ENCODE assay signal across 9 cellular contexts in genomic region chr10:89413398-89413912, GRCh38. TPM values are rescaled to one million over a fixed set of nuclear protein-coding genes. Genes with fewer than 3 reads are reported as not detected.
DNase-seq lines count a peak whose midpoint lies in the region; ATAC-seq and TF ChIP-seq lines count a peak whose summit lies in the region.
"Had no signal": no experiment of that assay in that cellular context is flagged by ENCODE, and none has a peak within 500 bp of the region (broad histone marks: within the 10 kb centered on the region; RNA-seq: fewer than 3 reads in every experiment).

No MANE protein-coding gene starts in this region.

- peak overlapping the region; percentile 94 for H3K27ac Mint-ChIP-seq in MCF 10A (ENCODE audit: low read depth, unreplicated experiment)
- peak overlapping the region; percentile 89 to 100 (median 98) for H3K27ac Mint-ChIP-seq in naive B cell

- H3K27ac ChIP-seq in right cardiac atrium (ENCODE audit: low read length) (no peak overlapping the region), uterus (peak overlapping the region; percentile 95), aorta (ENCODE audit: low read depth in 1 of 2, low read length in 2 of 2) (no peak overlapping the region)

- WGBS in right cardiac atrium = 84% methylated on average over 7 of the region's 7 CpGs
- WGBS in aorta, 2 donors = 89 to 98% methylated on average over 7 of the region's 7 CpGs

- CTCF ChIA-PET in MCF 10A (lab: Yijun Ruan, JAX) = interaction anchor here (0.8 to 2.0 kb wide), 6 partner anchors 9 to 202 kb away, joined by 3 to 6 read pairs (median 4); partner anchors contain the start of gene IFIT1

- H3K36me3 ChIP-seq in uterus = no peaks in the 10 kb centered on the region
- no peaks in the 10 kb centered on the region for H3K36me3 ChIP-seq in aorta (ENCODE audit: control insufficient read depth in 1 of 2, insufficient read depth in 2 of 2, low read length in 1 of 2)

- no peaks in the 10 kb centered on the region for H3K27me3 Mint-ChIP-seq in MCF 10A (ENCODE audit: insufficient read depth, unreplicated experiment)
- no peaks in the 10 kb centered on the region for H3K27me3 Mint-ChIP-seq in naive B cell

- H3K9me3 ChIP-seq in right cardiac atrium (ENCODE audit: control insufficient read depth, low read length) (no peaks in the 10 kb centered on the region), uterus (no peaks in the 10 kb centered on the region), aorta (ENCODE audit: control insufficient read depth, low read length) (no peaks in the 10 kb centered on the region)

- H3K4me3 ChIP-seq in right cardiac atrium (ENCODE audit: low read length) = peak overlapping the region; percentile 75
- no peak overlapping the region for H3K4me3 ChIP-seq in uterus
- H3K4me3 ChIP-seq in aorta (ENCODE audit: low read length in 2 of 2) = peak overlapping the region in 1 of 2 donors; percentile 70

- H3K27me3 ChIP-seq in right cardiac atrium (ENCODE audit: control insufficient read depth, insufficient read depth) = no peaks in the 10 kb centered on the region
- H3K27me3 ChIP-seq in uterus = no peaks in the 10 kb centered on the region
- H3K27me3 ChIP-seq in aorta (ENCODE audit: control insufficient read depth in 1 of 2, insufficient read depth in 2 of 2, low read length in 1 of 2) = no peaks in the 10 kb centered on the region

- H3K4me1 ChIP-seq in right cardiac atrium (ENCODE audit: control insufficient read depth, insufficient read depth, low read length) (peaks cover 2% of the 10 kb centered on the region), uterus (no peaks in the 10 kb centered on the region), aorta (ENCODE audit: control insufficient read depth in 1 of 2, insufficient read depth in 2 of 2, low read length in 2 of 2) (peaks cover 0 to 4% of the 10 kb centered on the region in 2 donors)

- BruUV-seq in MCF 10A (replicated peaks; lab: Mats Ljungman, UMichigan) = no TSS peak

- DNase-seq in right cardiac atrium (no peak), Right ventricle myocardium inferior (ENCODE audit: missing footprints) (no peak), MCF 10A (ENCODE audit: unreplicated experiment) (no peak), naive B cell (no peak), uterus (no peak), aorta (no peak)

- ATAC-seq in right cardiac atrium (no peak), Right ventricle myocardium inferior (no peak), naive B cell (ENCODE audit: low read depth in 2 of 2) (no peak), aorta (ENCODE audit: low FRiP score) (no peak), HG03280 (IDR thresholded peaks at IDR 0.05; ENCODE audit: unreplicated experiment) (no peak), GM21717 (IDR thresholded peaks at IDR 0.05; ENCODE audit: unreplicated experiment) (no peak)

- TF ChIP-seq CTCF in MCF 10A (IDR thresholded peaks at IDR 0.05; ENCODE audit: unreplicated experiment) (no peak), uterus (IDR thresholded peaks at IDR 0.05) (no peak)

- H3K36me3 Mint-ChIP-seq in MCF 10A (ENCODE audit: insufficient read depth, unreplicated experiment) (peaks cover 15% of the 10 kb centered on the region), naive B cell (peaks cover 0 to 10% of the 10 kb centered on the region in 2 donors)

- H3K4me3 Mint-ChIP-seq in MCF 10A (ENCODE audit: unreplicated experiment) (peak overlapping the region; percentile 80), naive B cell (peak overlapping the region; percentile 93 to 100 (median 96))

- H3K9me3 Mint-ChIP-seq in MCF 10A (ENCODE audit: unreplicated experiment) (no peaks in the 10 kb centered on the region), naive B cell (peaks cover 0 to 3% (median 0%) of the 10 kb centered on the region in 7 donors)

- POLR2A ChIA-PET in MCF 10A (lab: Yijun Ruan, JAX) = interaction anchor here (0.7 to 4.2 kb wide), 17 partner anchors 10 to 423 kb away, joined by 3 to 51 read pairs (median 4); partner anchors contain the start of genes FAS, IFIT1, IFIT2 and IFIT3

- H3K4me1 Mint-ChIP-seq in MCF 10A (ENCODE audit: insufficient read depth, unreplicated experiment) = peaks cover 14% of the 10 kb centered on the region
- H3K4me1 Mint-ChIP-seq in naive B cell = peaks cover 31 to 40% (median 35%) of the 10 kb centered on the region in 3 donors

- intact Hi-C loops in right cardiac atrium (cut with DNase I) = no loop called here
- intact Hi-C loops in Right ventricle myocardium inferior (cut with DNase I) = no loop called here
- intact Hi-C loops in MCF 10A (cut with micrococcal nuclease) = no loop called here
- intact Hi-C loops in uterus (cut with DNase I; ENCODE audit: low total_unique reads) = no loop called here
- intact Hi-C loops in aorta (cut with DNase I) = no loop called here

- TF ChIP-seq POLR2A in uterus (IDR thresholded peaks at IDR 0.05) = no peak

RNA-seq across cellular contexts. Expression of gene IFIT5, which starts 0.9 kb away (rescaled TPM):
- 10 to 100 TPM; 12.2 to 16.7 (median 16.3) TPM for total RNA-seq in right cardiac atrium
- 9.2 TPM for polyA plus RNA-seq in right cardiac atrium
- total RNA-seq in Right ventricle myocardium inferior = 8.2 TPM
- total RNA-seq in MCF 10A (2022) = 11.2 and 12.8 TPM in 2 replicates
- polyA plus RNA-seq in naive B cell (ENCODE audit: low read depth in 6 of 6) = 10 to 100 TPM; 13.6 to 24.2 (median 21.4) TPM
- 10 to 100 TPM in 3 of 4 donors, 1 to 10 TPM in 1; 7.7 to 38.2 (median 29.4) TPM for total RNA-seq in uterus
- total RNA-seq in aorta = 10 to 100 TPM; 18.5 to 19.0 TPM
- polyA plus RNA-seq in aorta = 10 to 100 TPM; 13.3 to 14.3 TPM

RNA-seq across cellular contexts. Expression of gene IFIT1, which starts 21.0 kb away (rescaled TPM):
- 10 to 100 TPM; 12.6 to 41.2 (median 29.0) TPM for total RNA-seq in right cardiac atrium
- 35.9 TPM for polyA plus RNA-seq in right cardiac atrium
- 36.0 TPM for total RNA-seq in Right ventricle myocardium inferior
- 0.17 and 0.26 TPM in 2 replicates for total RNA-seq in MCF 10A (2022)
- 1 to 10 TPM; 1.2 to 6.7 (median 3.1) TPM for polyA plus RNA-seq in naive B cell (ENCODE audit: low read depth in 6 of 6)
- total RNA-seq in uterus = 10 to 100 TPM; 13.5 to 27.4 (median 19.7) TPM
- total RNA-seq in aorta = 10 to 100 TPM; 13.2 to 17.9 TPM
- 10 to 100 TPM; 13.6 to 17.7 TPM for polyA plus RNA-seq in aorta

RNA-seq across cellular contexts. Expression of gene IFIT1B, which starts 35.6 kb away (rescaled TPM):
- not detected for total RNA-seq in right cardiac atrium
- not detected for polyA plus RNA-seq in right cardiac atrium
- not detected for total RNA-seq in Right ventricle myocardium inferior
- not detected in 2 replicates for total RNA-seq in MCF 10A (2022)
- polyA plus RNA-seq in naive B cell (ENCODE audit: low read depth in 6 of 6) = under 1 TPM in 2 of 6 donors, not detected in 4; 0.12 to 0.15 TPM
- 1 to 10 TPM in 1 of 4 donors, not detected in 3; 1.1 TPM for total RNA-seq in uterus
- total RNA-seq in aorta = under 1 TPM; 0.16 to 0.87 TPM
- not detected for polyA plus RNA-seq in aorta
- total RNA-seq: subcutaneous adipose tissue had no signal

Comparison
In these comparisons a context has a peak if more than half of its experiments do, and no peak if none do; other contexts are left out.
1. H3K27ac ChIP-seq: peak in uterus (2 of 2); none in right cardiac atrium (single experiment) and aorta (0 of 2).
2. RNA of gene IFIT1, which starts 21.0 kb away (total RNA-seq): 36.0 TPM in Right ventricle myocardium inferior (single experiment), 12.6 to 41.2 TPM in right cardiac atrium, 13.5 to 27.4 TPM in uterus and 13.2 to 17.9 TPM in aorta; 0.17 to 0.26 TPM in MCF 10A; every median in the first group is over 10 times any median in the second.